ENCODE assay signal across 9 cellular contexts in the genomic region with DNA sequence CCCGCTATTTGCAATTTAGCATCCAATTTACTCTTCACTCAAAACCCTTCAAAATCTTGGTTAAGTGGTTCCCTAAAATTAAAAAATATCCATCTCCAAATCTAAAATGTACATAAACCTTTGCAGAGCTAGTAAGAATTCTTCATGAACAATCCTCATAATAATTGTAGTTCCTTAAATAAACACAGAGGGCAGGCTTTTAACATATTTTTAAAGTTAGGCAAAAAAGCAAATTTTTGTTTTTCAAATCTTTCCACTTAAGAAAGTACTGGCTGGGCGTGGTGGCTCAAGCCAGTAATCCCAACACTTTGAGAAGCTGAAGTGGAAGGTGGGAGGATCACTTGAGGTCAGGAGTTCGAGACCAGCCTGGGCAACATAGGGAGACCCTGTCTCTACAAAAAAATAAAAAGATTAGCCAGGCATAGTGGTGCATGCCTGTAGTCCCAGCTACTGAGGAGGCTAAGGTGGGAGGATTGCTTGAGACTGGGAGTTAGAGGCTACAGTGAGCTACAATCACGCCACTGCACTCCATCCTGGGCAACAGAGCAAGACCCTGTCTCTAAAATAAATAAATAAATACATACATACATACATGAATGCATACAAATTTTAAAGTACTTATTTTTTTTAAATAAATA. TPM values are rescaled to one million over a fixed set of nuclear protein-coding genes. Genes with fewer than 3 reads are reported as not detected.
DNase-seq lines count a peak whose midpoint lies in the region; ATAC-seq and TF ChIP-seq lines count a peak whose summit lies in the region.
"Had no signal": no experiment of that assay in that cellular context is flagged by ENCODE, and none has a peak within 500 bp of the region (broad histone marks: within the 10 kb centered on the region; RNA-seq: fewer than 3 reads in every experiment).

No MANE protein-coding gene starts in this region.

- no peak overlapping the region for H3K4me3 Mint-ChIP-seq in activated CD4-positive, alpha-beta T cell treated with anti-CD3 and anti-CD28 coated beads for 36 hours
- no peak overlapping the region for H3K4me3 Mint-ChIP-seq in activated CD4-positive, alpha-beta T cell treated with anti-CD3 and anti-CD28 coated beads, Interleukin-2, amount 10 ng/mL, durations not matched to agents 24 days and 14 days

- H3K27me3 Mint-ChIP-seq in activated CD4-positive, alpha-beta T cell treated with anti-CD3 and anti-CD28 coated beads for 36 hours, result no peaks in the 10 kb centered on the region
- H3K27me3 Mint-ChIP-seq in activated CD4-positive, alpha-beta T cell treated with anti-CD3 and anti-CD28 coated beads, Interleukin-2, amount 10 ng/mL, durations not matched to agents 24 days and 14 days, result no peaks in the 10 kb centered on the region

- no peak for DNase-seq in activated CD4-positive, alpha-beta T cell treated with anti-CD3 and anti-CD28 coated beads for 36 hours
- DNase-seq in activated CD4-positive, alpha-beta T cell treated with anti-CD3 and anti-CD28 coated beads, Interleukin-2, amount 10 ng/mL, durations not matched to agents 24 days and 14 days, result no peak
- DNase-seq in RPMI7951 (ENCODE audit: low read depth) (peak; percentile 10), fibroblast of villous mesenchyme (ENCODE audit: low read depth) (peak; percentile 52), thoracic aorta (ENCODE audit: low spot score) (no peak), GM19238 (ENCODE audit: insufficient read length, low spot score) (no peak), substantia nigra (lab: John Stamatoyannopoulos, UW) (no peak)

- H3K4me1 ChIP-seq in thoracic aorta (ENCODE audit: control insufficient read depth in 1 of 2, low read depth in 2 of 2), result peaks cover 0 to 7% of the 10 kb centered on the region in 2 donors

- no peaks in the 10 kb centered on the region for H3K9me3 Mint-ChIP-seq in activated CD4-positive, alpha-beta T cell treated with anti-CD3 and anti-CD28 coated beads for 36 hours (ENCODE audit: low read depth)
- no peaks in the 10 kb centered on the region for H3K9me3 Mint-ChIP-seq in activated CD4-positive, alpha-beta T cell treated with anti-CD3 and anti-CD28 coated beads, Interleukin-2, amount 10 ng/mL, durations not matched to agents 24 days and 14 days

- CTCF ChIA-PET in activated CD4-positive, alpha-beta T cell treated with anti-CD3 and anti-CD28 coated beads for 36 hours (lab: Charles Lee), result interaction anchor here (0.7 to 7.3 kb wide), 25 partner anchors 9 to 455 kb away, joined by 3 to 125 read pairs (median 4); no protein-coding TSS in a partner anchor

- intact Hi-C loops in activated CD4-positive, alpha-beta T cell treated with anti-CD3 and anti-CD28 coated beads for 36 hours (cut with DNase I, micrococcal nuclease), result loop anchor here (5.0 to 10.0 kb wide), 3 partner anchors 98 to 605 kb away; no protein-coding TSS in a partner anchor
- intact Hi-C loops in activated CD4-positive, alpha-beta T cell treated with anti-CD3 and anti-CD28 coated beads, Interleukin-2, amount 10 ng/mL, durations not matched to agents 24 days and 14 days (cut with micrococcal nuclease), result loop anchor here (5.0 to 10.0 kb wide), 3 partner anchors 47 to 102 kb away; a partner anchor contains a TSS

- no peaks in the 10 kb centered on the region for H3K27me3 ChIP-seq in thoracic aorta (replicated peaks; ENCODE audit: insufficient read depth)

- no peak for ATAC-seq in activated CD4-positive, alpha-beta T cell treated with anti-CD3 and anti-CD28 coated beads for 36 hours
- ATAC-seq in thoracic aorta (ENCODE audit: insufficient number of reproducible peaks, low FRiP score, low read depth) (no peak), HG03432 (IDR thresholded peaks at IDR 0.05; ENCODE audit: unreplicated experiment) (no peak)
- ATAC-seq: right cardiac atrium had no signal

- POLR2A ChIA-PET in activated CD4-positive, alpha-beta T cell treated with anti-CD3 and anti-CD28 coated beads for 36 hours (lab: Charles Lee), result interaction anchor here (0.6 kb wide), 2 partner anchors 25 to 147 kb away, joined by 4 to 5 read pairs; no protein-coding TSS in a partner anchor

- H3K36me3 Mint-ChIP-seq in activated CD4-positive, alpha-beta T cell treated with anti-CD3 and anti-CD28 coated beads for 36 hours (ENCODE audit: low read depth), result peaks cover 22% of the 10 kb centered on the region
- H3K36me3 Mint-ChIP-seq in activated CD4-positive, alpha-beta T cell treated with anti-CD3 and anti-CD28 coated beads, Interleukin-2, amount 10 ng/mL, durations not matched to agents 24 days and 14 days (ENCODE audit: low read depth), result peaks cover 40% of the 10 kb centered on the region

- H3K9me3 ChIP-seq in thoracic aorta, result no peaks in the 10 kb centered on the region

- H3K36me3 ChIP-seq in thoracic aorta, result peaks cover 18% of the 10 kb centered on the region

- H3K27ac ChIP-seq in thoracic aorta (peak overlapping the region in 1 of 2 donors; percentile 41), substantia nigra (ENCODE audit: low read depth, low read length, poor library complexity, severe bottlenecking) (no peak overlapping the region)

- peak overlapping the region; percentile 25 for H3K27ac Mint-ChIP-seq in activated CD4-positive, alpha-beta T cell treated with anti-CD3 and anti-CD28 coated beads for 36 hours
- H3K27ac Mint-ChIP-seq in activated CD4-positive, alpha-beta T cell treated with anti-CD3 and anti-CD28 coated beads, Interleukin-2, amount 10 ng/mL, durations not matched to agents 24 days and 14 days, result no peak overlapping the region

- no peak overlapping the region for H3K4me3 ChIP-seq in fibroblast of villous mesenchyme (ENCODE audit: low read depth, low read length)
- no peak overlapping the region for H3K4me3 ChIP-seq in thoracic aorta

- peak; percentile 35 for TF ChIP-seq CTCF in fibroblast of villous mesenchyme (IDR thresholded peaks at IDR 0.05; ENCODE audit: insufficient read depth, low read depth, low read length)
- TF ChIP-seq CTCF in thoracic aorta (IDR thresholded peaks at IDR 0.05), result peak; percentile 30

- H3K4me1 Mint-ChIP-seq in activated CD4-positive, alpha-beta T cell treated with anti-CD3 and anti-CD28 coated beads for 36 hours, result peaks cover 3% of the 10 kb centered on the region
- H3K4me1 Mint-ChIP-seq in activated CD4-positive, alpha-beta T cell treated with anti-CD3 and anti-CD28 coated beads, Interleukin-2, amount 10 ng/mL, durations not matched to agents 24 days and 14 days, result peaks cover 10% of the 10 kb centered on the region

RNA-seq across cellular contexts. Expression of a gene that starts 25.1 kb away (rescaled TPM):
- 1 to 10 TPM; 1.8 to 3.1 TPM for total RNA-seq in activated CD4-positive, alpha-beta T cell treated with anti-CD3 and anti-CD28 coated beads for 36 hours
- 2.1 and 3.1 TPM in 2 replicates for total RNA-seq in activated CD4-positive, alpha-beta T cell treated with anti-CD3 and anti-CD28 coated beads, Interleukin-2, amount 10 ng/mL, durations not matched to agents 24 days and 14 days
- 7.3 and 8.8 TPM in 2 replicates for total RNA-seq in RPMI7951 (2014; rRNA removed; shearing (Covaris generic))
- total RNA-seq in fibroblast of villous mesenchyme (4.2 and 6.0 TPM in 2 replicates), thoracic aorta (10 to 100 TPM; 29.5 to 48.7 TPM)

RNA-seq across cellular contexts. Expression of a gene that starts 31.9 kb away (rescaled TPM):
- 10 to 100 TPM; 18.9 to 25.7 TPM for total RNA-seq in activated CD4-positive, alpha-beta T cell treated with anti-CD3 and anti-CD28 coated beads for 36 hours
- 38.5 and 39.5 TPM in 2 replicates for total RNA-seq in activated CD4-positive, alpha-beta T cell treated with anti-CD3 and anti-CD28 coated beads, Interleukin-2, amount 10 ng/mL, durations not matched to agents 24 days and 14 days
- 128 and 139 TPM in 2 replicates for total RNA-seq in RPMI7951 (2014; rRNA removed; shearing (Covaris generic))
- total RNA-seq in fibroblast of villous mesenchyme, result 123 and 152 TPM in 2 replicates
- 100 to 1,000 TPM; 188 to 192 TPM for total RNA-seq in thoracic aorta

RNA-seq across cellular contexts. Expression of a gene that starts 42.0 kb away (rescaled TPM):
- total RNA-seq in activated CD4-positive, alpha-beta T cell treated with anti-CD3 and anti-CD28 coated beads for 36 hours, result 10 to 100 TPM; 42.2 to 43.0 TPM
- total RNA-seq in activated CD4-positive, alpha-beta T cell treated with anti-CD3 and anti-CD28 coated beads, Interleukin-2, amount 10 ng/mL, durations not matched to agents 24 days and 14 days, result 51.3 and 54.2 TPM in 2 replicates
- 109 and 114 TPM in 2 replicates for total RNA-seq in RPMI7951 (2014; rRNA removed; shearing (Covaris generic))
- total RNA-seq in fibroblast of villous mesenchyme (61.5 and 70.0 TPM in 2 replicates), thoracic aorta (10 to 100 TPM; 75.1 to 91.1 TPM)

Comparison
In these comparisons a context has a peak if more than half of its experiments do, and no peak if none do; other contexts are left out.
1. DNase-seq: peak in RPMI7951 (single experiment) and fibroblast of villous mesenchyme (single experiment); none in activated CD4-positive, alpha-beta T cell treated with anti-CD3 and anti-CD28 coated beads for 36 hours (single experiment), activated CD4-positive, alpha-beta T cell treated with anti-CD3 and anti-CD28 coated beads, Interleukin-2, amount 10 ng/mL, durations not matched to agents 24 days and 14 days (single experiment), thoracic aorta (single experiment), GM19238 (single experiment) and substantia nigra (0 of 49).